In the genomic region with DNA sequence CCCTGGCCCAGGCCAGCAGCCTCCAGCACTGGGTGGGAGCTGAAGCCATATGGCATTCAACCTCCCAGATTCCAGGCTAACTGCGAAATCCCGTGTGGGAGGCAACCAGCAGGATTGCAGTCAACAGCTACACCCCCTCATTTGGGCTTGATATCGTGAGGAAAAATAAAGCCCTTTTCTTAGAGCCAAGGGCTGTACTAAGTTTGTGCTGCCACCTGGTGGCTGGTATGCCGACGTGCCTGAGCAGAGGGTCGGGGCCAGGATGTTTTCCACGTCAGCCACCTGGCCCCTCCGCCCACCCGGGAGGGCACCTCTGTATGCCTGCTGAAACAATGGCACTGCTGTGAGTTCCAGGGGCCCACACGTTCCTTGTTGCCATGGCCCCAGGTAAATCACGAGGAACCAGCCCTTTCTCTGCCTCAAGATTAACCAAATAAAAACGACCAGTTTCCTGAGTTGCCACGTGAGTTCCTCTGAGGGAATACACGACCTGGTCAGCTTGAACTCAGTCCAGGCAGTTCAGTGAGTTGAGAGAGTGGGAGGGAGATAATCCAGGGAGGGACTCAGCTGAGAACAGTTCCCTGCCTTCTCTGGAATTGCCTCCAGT, we compare ENCODE assay signal across 8 cellular contexts. TPM values are rescaled to one million over a fixed set of nuclear protein-coding genes. Genes with fewer than 3 reads are reported as not detected.
DNase-seq lines count a peak whose midpoint lies in the region; ATAC-seq and TF ChIP-seq lines count a peak whose summit lies in the region.

No MANE protein-coding gene starts in this region.

- TF ChIP-seq POLR2A in breast epithelium (IDR thresholded peaks at IDR 0.05), result no peak

- ATAC-seq in GM19452 (IDR thresholded peaks at IDR 0.05; ENCODE audit: unreplicated experiment), result no peak
- no peak for ATAC-seq in GM21737 (IDR thresholded peaks at IDR 0.05; ENCODE audit: unreplicated experiment)

- intact Hi-C loops in breast epithelium (cut with DNase I; ENCODE audit: low total_unique reads), result no loop called here

- no peaks in the 10 kb centered on the region for H3K9me3 ChIP-seq in WERI-Rb-1 (ENCODE audit: severe bottlenecking)
- no peaks in the 10 kb centered on the region for H3K9me3 ChIP-seq in breast epithelium

- H3K4me1 ChIP-seq in breast epithelium, result peaks cover 0 to 7% of the 10 kb centered on the region in 2 donors

- TF ChIP-seq CTCF in WERI-Rb-1 (IDR thresholded peaks at IDR 0.05; ENCODE audit: low read depth, low read length) (peak; percentile 80), breast epithelium (IDR thresholded peaks at IDR 0.05) (peak; percentile 86 to 93 (median 91))

- DNase-seq in EH (ENCODE audit: low read depth) (peak; percentile 60), LoVo (ENCODE audit: low spot score) (peak; percentile 69), WERI-Rb-1 (peak; percentile 70), breast epithelium (ENCODE audit: low spot score in 2 of 2) (peak; percentile 64 to 93), inferior parietal cortex (ENCODE audit: extremely low spot score) (peak; percentile 63)
- peak; percentile 31 to 42 for DNase-seq in stimulated activated CD4-positive, alpha-beta T cell treated with anti-CD3 and anti-CD28 coated beads, Interleukin-15, amount 100 ng/mL, for 1 hour (ENCODE audit: low read depth in 1 of 2, low spot score in 1 of 2)

- peaks cover 68% of the 10 kb centered on the region for H3K36me3 ChIP-seq in WERI-Rb-1
- no peaks in the 10 kb centered on the region for H3K36me3 ChIP-seq in breast epithelium

- no peak overlapping the region for H3K4me3 ChIP-seq in WERI-Rb-1 (ENCODE audit: low read depth, low read length)
- H3K4me3 ChIP-seq in breast epithelium, result peak overlapping the region in 1 of 3 donors; percentile 42

- H3K27me3 ChIP-seq in WERI-Rb-1 (ENCODE audit: insufficient read depth, low read depth, severe bottlenecking), result no peaks in the 10 kb centered on the region
- no peaks in the 10 kb centered on the region for H3K27me3 ChIP-seq in breast epithelium

- no peak overlapping the region for H3K27ac ChIP-seq in WERI-Rb-1
- peak overlapping the region; percentile 72 to 86 for H3K27ac ChIP-seq in breast epithelium

RNA-seq across cellular contexts. Expression of a gene that starts 9.0 kb away (rescaled TPM):
- 100 to 1,000 TPM in 2 of 3 donors, 10 to 100 TPM in 1; 59.7 to 138 (median 129) TPM for total RNA-seq in breast epithelium

RNA-seq across cellular contexts. Expression of a gene that starts 54.6 kb away (rescaled TPM):
- total RNA-seq in breast epithelium, result not detected
